Comparison of ENCODE assay signal across 18 cellular contexts in the genomic region with DNA sequence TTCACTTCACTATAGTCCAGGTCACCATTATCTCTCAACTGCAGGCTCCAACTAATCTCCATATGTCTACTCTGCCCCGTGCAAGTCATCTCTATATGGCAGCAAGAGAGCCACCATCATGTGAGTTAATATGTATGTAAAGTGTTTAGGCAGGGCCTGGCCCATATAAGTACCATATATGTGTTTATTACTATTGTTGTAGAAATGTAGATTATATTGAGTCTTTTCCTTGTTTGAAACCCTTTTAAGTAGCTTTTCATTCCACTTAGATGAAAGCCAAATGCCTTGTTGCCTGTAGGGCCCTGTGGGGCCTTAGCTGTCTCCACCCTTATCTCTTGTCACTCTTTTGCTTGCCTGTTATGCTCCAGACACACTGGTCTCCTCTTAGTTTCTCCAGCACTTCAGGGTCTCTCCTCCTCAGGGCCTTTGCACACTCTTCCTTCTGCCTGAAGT.
"Had no signal": no experiment of that assay in that cellular context is flagged by ENCODE, and none has a peak within 500 bp of the region (broad histone marks: within the 10 kb centered on the region; RNA-seq: fewer than 3 reads in every experiment).

No MANE protein-coding gene starts in this region.

- H3K36me3 ChIP-seq: MG63 had no signal

- H3K4me3 ChIP-seq: MG63 had no signal

- H3K9me3 ChIP-seq: MG63, SK-N-SH had no signal

- H3K27me3 ChIP-seq: MG63 had no signal

- H3K27ac ChIP-seq: RWPE1 had no signal

- DNase-seq: Karpas-422, KG1, MG63, NCI-H1092, NCI-H1436, NCI-H187, NCI-H2029, NCI-H2081 treated with DMSO at 0.1 percent for 48 hours, NCI-H2171, NCI-H226, NCI-H446, NCI-H510A treated with DMSO at 0.1 percent for 48 hours, NCI-H526 treated with DMSO at 0.1 percent for 48 hours, NCI-H748 treated with DMSO at 0.1 percent for 48 hours, PC-3, SHP77, SK-N-SH had no signal
